Comparison of ENCODE assay signal across 12 cellular contexts in genomic region chr11:12540075-12540685, GRCh38.
A peak's percentile ranks its signal among the peaks of the same experiment; 100 is the strongest.
DNase-seq lines count a peak whose midpoint lies in the region; ATAC-seq, FAIRE-seq and TF ChIP-seq lines count a peak whose summit lies in the region.
"Had no signal": no experiment of that assay in that cellular context is flagged by ENCODE, and none has a peak within 500 bp of the region (broad histone marks: within the 10 kb centered on the region; RNA-seq: fewer than 3 reads in every experiment).

No MANE protein-coding gene starts in this region.

- H3K27ac Mint-ChIP-seq in activated T-helper 2 cell treated with anti-CD3 and anti-CD28 coated beads, Interferon-gamma antibody, Interleukin-2, Interleukin-4, amounts not matched to agents 10 μg/mL and 5 μg/mL and 100 μg/mL, durations not matched to agents 14 hours and 24 hours and 36 hours: no peak overlapping the region
- H3K27ac Mint-ChIP-seq: activated naive CD8-positive, alpha-beta T cell treated with anti-CD3 and anti-CD28 coated beads for 36 hours; neural progenitor cell; T-helper 2 cell treated with Interferon-gamma antibody and Interleukin-4, amounts not matched to agents 5 μg/mL and 100 μg/mL, for 36 hours had no signal

- H3K4ac ChIP-seq in mesenchymal stem cell (ENCODE audit: low read depth in 1 of 2, low read length in 2 of 2): peak overlapping the region; percentile 45 to 57

- H2BK15ac ChIP-seq in mesenchymal stem cell (ENCODE audit: low read depth, poor library complexity, severe bottlenecking): peak overlapping the region; percentile 62

- H3K9me3 ChIP-seq in A549: no peaks in the 10 kb centered on the region
- no peaks in the 10 kb centered on the region for H3K9me3 ChIP-seq in colonic mucosa
- no peaks in the 10 kb centered on the region for H3K9me3 ChIP-seq in mesenchymal stem cell (ENCODE audit: control insufficient read depth, low read length)
- no peaks in the 10 kb centered on the region for H3K9me3 ChIP-seq in MG63

- no peaks in the 10 kb centered on the region for H3K36me3 Mint-ChIP-seq in activated T-helper 2 cell treated with anti-CD3 and anti-CD28 coated beads, Interferon-gamma antibody, Interleukin-2, Interleukin-4, amounts not matched to agents 10 μg/mL and 5 μg/mL and 100 μg/mL, durations not matched to agents 14 hours and 24 hours and 36 hours (ENCODE audit: low read depth)
- H3K36me3 Mint-ChIP-seq: activated naive CD8-positive, alpha-beta T cell treated with anti-CD3 and anti-CD28 coated beads for 36 hours; neural progenitor cell had no signal

- H2BK12ac ChIP-seq in mesenchymal stem cell (ENCODE audit: low read length in 2 of 2): peak overlapping the region; percentile 16 to 95

- H2BK5ac ChIP-seq in mesenchymal stem cell (ENCODE audit: low read depth, low read length, poor library complexity, severe bottlenecking): no peak overlapping the region

- H3K23ac ChIP-seq in mesenchymal stem cell (ENCODE audit: low read length in 2 of 2): peak overlapping the region in 1 of 2 experiments; percentile 84

- CTCF ChIA-PET in A549 (lab: Yijun Ruan, JAX): interaction anchor here (0.7 to 2.1 kb wide), 11 partner anchors 9 to 349 kb away, joined by 3 to 7 read pairs (median 4); no protein-coding TSS in a partner anchor

- H2AFZ ChIP-seq in mesenchymal stem cell (ENCODE audit: low read depth, low read length): no peak overlapping the region
- H2AFZ ChIP-seq: neural progenitor cell had no signal

- H3K18ac ChIP-seq in mesenchymal stem cell (ENCODE audit: low read depth in 1 of 2, low read length in 2 of 2): peak overlapping the region; percentile 52 to 87

- peak in 1 of 2 experiments; percentile 4; a peak in 3 of 6 replicates for ATAC-seq in A549

- no peak for TF ChIP-seq EP300 in A549 (IDR thresholded peaks at IDR 0.05)

- no peaks in the 10 kb centered on the region for H3K79me1 ChIP-seq in mesenchymal stem cell (replicated peaks; ENCODE audit: low read length, poor library complexity, severe bottlenecking)

- H3K4me1 Mint-ChIP-seq in activated T-helper 2 cell treated with anti-CD3 and anti-CD28 coated beads, Interferon-gamma antibody, Interleukin-2, Interleukin-4, amounts not matched to agents 10 μg/mL and 5 μg/mL and 100 μg/mL, durations not matched to agents 14 hours and 24 hours and 36 hours (ENCODE audit: low read depth): no peaks in the 10 kb centered on the region
- H3K4me1 Mint-ChIP-seq: activated naive CD8-positive, alpha-beta T cell treated with anti-CD3 and anti-CD28 coated beads for 36 hours had no signal

- no peak for FAIRE-seq in A549 (lab: Jason Lieb, UNC)

- H2AK5ac ChIP-seq in mesenchymal stem cell (ENCODE audit: low read length, severe bottlenecking): peak overlapping the region; percentile 83

- H3K4me3 ChIP-seq in A549 (no peak overlapping the region), colonic mucosa (no peak overlapping the region), mesenchymal stem cell (ENCODE audit: insufficient read depth in 1 of 2, low read depth in 1 of 2, low read length in 2 of 2) (peak overlapping the region in 1 of 2 experiments; percentile 24), MG63 (no peak overlapping the region)
- H3K4me3 ChIP-seq: neural progenitor cell had no signal

- no peak for TF ChIP-seq CTCF in A549 (IDR thresholded peaks at IDR 0.05)
- TF ChIP-seq CTCF in colonic mucosa (IDR thresholded peaks at IDR 0.05): no peak

- no peaks in the 10 kb centered on the region for H3K9me3 Mint-ChIP-seq in activated T-helper 2 cell treated with anti-CD3 and anti-CD28 coated beads, Interferon-gamma antibody, Interleukin-2, Interleukin-4, amounts not matched to agents 10 μg/mL and 5 μg/mL and 100 μg/mL, durations not matched to agents 14 hours and 24 hours and 36 hours
- H3K9me3 Mint-ChIP-seq: activated naive CD8-positive, alpha-beta T cell treated with anti-CD3 and anti-CD28 coated beads for 36 hours; neural progenitor cell; T-helper 2 cell treated with Interferon-gamma antibody and Interleukin-4, amounts not matched to agents 5 μg/mL and 100 μg/mL, for 36 hours had no signal

- WGBS in A549 (ENCODE audit: missing lambda C conversion rate): 84% methylated on average over 5 of the region's 5 CpGs
- WGBS in mesenchymal stem cell: 86% methylated on average over 4 of the region's 5 CpGs

- peak overlapping the region; percentile 52 for H2BK120ac ChIP-seq in mesenchymal stem cell (ENCODE audit: low read depth, low read length)

- TF ChIP-seq RAD21 in A549 (conservative IDR thresholded peaks at IDR 0.05 in 1 of 2, IDR thresholded peaks at IDR 0.05 in 1 of 2): no peak

- H3K27me3 Mint-ChIP-seq in activated T-helper 2 cell treated with anti-CD3 and anti-CD28 coated beads, Interferon-gamma antibody, Interleukin-2, Interleukin-4, amounts not matched to agents 10 μg/mL and 5 μg/mL and 100 μg/mL, durations not matched to agents 14 hours and 24 hours and 36 hours (ENCODE audit: low read depth): peaks cover 4% of the 10 kb centered on the region

- POLR2A ChIA-PET in A549 (lab: Yijun Ruan, JAX): no interaction called here

- H3K36me3 ChIP-seq in colonic mucosa (no peaks in the 10 kb centered on the region), mesenchymal stem cell (ENCODE audit: control insufficient read depth in 1 of 2, insufficient read depth in 2 of 2, low read depth in 1 of 2, low read length in 2 of 2) (no peaks in the 10 kb centered on the region), MG63 (no peaks in the 10 kb centered on the region)
- H3K36me3 ChIP-seq: neural progenitor cell had no signal

- DNase-seq in A549 (ENCODE audit: low read depth in 1 of 2, low spot score in 1 of 2) (peak in 1 of 2 experiments; percentile 38), NCI-H226 (peak; percentile 71), colonic mucosa (no peak), mesenchymal stem cell (peak; percentile 70), NCI-H2171 (lab: John Stamatoyannopoulos, UW) (no peak), MG63 (no peak), RKO (ENCODE audit: low spot score) (no peak)
- no peak for DNase-seq in activated T-helper 2 cell treated with anti-CD3 and anti-CD28 coated beads, Interferon-gamma antibody, Interleukin-2, Interleukin-4, amounts not matched to agents 10 μg/mL and 5 μg/mL and 100 μg/mL, durations not matched to agents 14 hours and 24 hours and 36 hours (ENCODE audit: low spot score)
- DNase-seq: activated naive CD8-positive, alpha-beta T cell treated with anti-CD3 and anti-CD28 coated beads for 36 hours; DMS79 treated with DMSO at 0.1 percent for 48 hours had no signal

- TF ChIP-seq POLR2A in A549 (IDR thresholded peaks at IDR 0.05; ENCODE audit: low read length): no peak

- peak overlapping the region; percentile 64 for H3K4me2 ChIP-seq in A549
- H3K4me2 ChIP-seq in mesenchymal stem cell (ENCODE audit: low read length, poor library complexity, severe bottlenecking): no peak overlapping the region
- H3K4me2 ChIP-seq: neural progenitor cell had no signal

- no peak overlapping the region for H3K4me3 Mint-ChIP-seq in activated T-helper 2 cell treated with anti-CD3 and anti-CD28 coated beads, Interferon-gamma antibody, Interleukin-2, Interleukin-4, amounts not matched to agents 10 μg/mL and 5 μg/mL and 100 μg/mL, durations not matched to agents 14 hours and 24 hours and 36 hours (ENCODE audit: low read depth)
- H3K4me3 Mint-ChIP-seq: activated naive CD8-positive, alpha-beta T cell treated with anti-CD3 and anti-CD28 coated beads for 36 hours; neural progenitor cell; T-helper 2 cell treated with Interferon-gamma antibody and Interleukin-4, amounts not matched to agents 5 μg/mL and 100 μg/mL, for 36 hours had no signal

- H3K9ac ChIP-seq in colonic mucosa (ENCODE audit: low read depth in 2 of 2, low read length in 2 of 2): peak overlapping the region in 1 of 2 donors; percentile 21
- peak overlapping the region; percentile 72 for H3K9ac ChIP-seq in mesenchymal stem cell (ENCODE audit: low read length)
- H3K9ac ChIP-seq: neural progenitor cell had no signal

- intact Hi-C loops in colonic mucosa (cut with DNase I): no loop called here
- intact Hi-C loops in activated T-helper 2 cell treated with anti-CD3 and anti-CD28 coated beads, Interferon-gamma antibody, Interleukin-2, Interleukin-4, amounts not matched to agents 10 μg/mL and 5 μg/mL and 100 μg/mL, durations not matched to agents 14 hours and 24 hours and 36 hours (cut with micrococcal nuclease): no loop called here

- H3K14ac ChIP-seq in mesenchymal stem cell (ENCODE audit: low read length in 2 of 2): no peak overlapping the region

- H3K27ac ChIP-seq in A549 (peak overlapping the region; percentile 75 to 85), colonic mucosa (peak overlapping the region; percentile 7), mesenchymal stem cell (ENCODE audit: low read length, poor library complexity, severe bottlenecking) (peak overlapping the region; percentile 94)
- H3K27ac ChIP-seq: neural progenitor cell had no signal

- H3K27me3 ChIP-seq in colonic mucosa (no peaks in the 10 kb centered on the region), mesenchymal stem cell (ENCODE audit: control insufficient read depth in 1 of 2, insufficient read depth in 1 of 2, low read length in 2 of 2) (no peaks in the 10 kb centered on the region), MG63 (no peaks in the 10 kb centered on the region)
- H3K27me3 ChIP-seq: neural progenitor cell had no signal

- H4K91ac ChIP-seq in mesenchymal stem cell (ENCODE audit: low read length): peak overlapping the region; percentile 90

- peaks cover 54% of the 10 kb centered on the region for H3K4me1 ChIP-seq in A549
- H3K4me1 ChIP-seq in colonic mucosa: no peaks in the 10 kb centered on the region
- peaks cover 24% of the 10 kb centered on the region for H3K4me1 ChIP-seq in mesenchymal stem cell (ENCODE audit: control insufficient read depth, insufficient read depth, low read depth, low read length)
- H3K4me1 ChIP-seq: neural progenitor cell had no signal

- H4K8ac ChIP-seq in mesenchymal stem cell (ENCODE audit: low read length): peak overlapping the region; percentile 57

TF ChIP-seq in A549, 52 proteins besides CTCF, POLR2A, EP300 and RAD21 (continues in another document):
- no peak for TF ChIP-seq FOXS1 (CRISPR knock-in tag; IDR thresholded peaks at IDR 0.05)
- TF ChIP-seq NPAS2 (CRISPR knock-in tag; IDR thresholded peaks at IDR 0.05; ENCODE audit: borderline replicate concordance): no peak
- TF ChIP-seq MAFK (IDR thresholded peaks at IDR 0.05; ENCODE audit: partially characterized antibody): no peak
- TF ChIP-seq ZNF302 (CRISPR knock-in tag; IDR thresholded peaks at IDR 0.05): no peak
- TF ChIP-seq HMGXB4 (CRISPR knock-in tag; IDR thresholded peaks at IDR 0.05; ENCODE audit: borderline replicate concordance): no peak

Comparison
In these comparisons a context has a peak if more than half of its experiments do, and no peak if none do; other contexts are left out.
1. DNase-seq: peak in NCI-H226 (single experiment) and mesenchymal stem cell (single experiment); none in colonic mucosa (single experiment), NCI-H2171 (single experiment), activated T-helper 2 cell treated with anti-CD3 and anti-CD28 coated beads, Interferon-gamma antibody, Interleukin-2, Interleukin-4, amounts not matched to agents 10 μg/mL and 5 μg/mL and 100 μg/mL, durations not matched to agents 14 hours and 24 hours and 36 hours (single experiment), MG63 (single experiment) and RKO (single experiment).
2. H3K27ac ChIP-seq: peak in every context shown above with its lines; median percentile 94 in mesenchymal stem cell; 80 in A549; 7 in colonic mucosa.